In genomic region chr11:62394825-62395538, GRCh38 we compare ENCODE assay signal across 8 cellular contexts. TPM values are rescaled to one million over a fixed set of nuclear protein-coding genes. Genes with fewer than 3 reads are reported as not detected.
A peak's percentile ranks its signal among the peaks of the same experiment; 100 is the strongest.
DNase-seq lines count a peak whose midpoint lies in the region; ATAC-seq, FAIRE-seq and TF ChIP-seq lines count a peak whose summit lies in the region.

No MANE protein-coding gene starts in this region.

- no TSS peak for BruUV-seq in GM12878 (replicated peaks; lab: Mats Ljungman, UMichigan)

- no peaks in the 10 kb centered on the region for H4K20me1 ChIP-seq in GM12878 (ENCODE audit: control insufficient read depth, insufficient read depth)

- intact Hi-C loops in GM12878 (cut with micrococcal nuclease; ENCODE audit: unreplicated experiment) (loop anchor here (1.0 to 10.0 kb wide), 3 partner anchors 15 to 470 kb away; no protein-coding TSS in a partner anchor), left ventricle myocardium superior (cut with micrococcal nuclease) (loop anchor here (10.0 kb wide), 1 partner anchor 150 kb away; the partner anchor contains the start of gene AHNAK)

- TF ChIP-seq CTCF in GM12865 (IDR thresholded peaks at IDR 0.05; ENCODE audit: insufficient read depth, low read depth, low read length, missing control alignments): peak; percentile 62
- peak; percentile 51 to 82 (median 68); a peak in 5 of 6 replicates for TF ChIP-seq CTCF in GM12878 (IDR thresholded peaks at IDR 0.05 in 2 of 3, conservative IDR thresholded peaks at IDR 0.05 in 1 of 3; ENCODE audit: control insufficient read depth in 2 of 3, extremely low read depth in 1 of 3, insufficient read depth in 1 of 3, low read depth in 3 of 3, low read length in 3 of 3)

- no peaks in the 10 kb centered on the region for H3K9me3 ChIP-seq in GM12878 (replicated peaks; ENCODE audit: control insufficient read depth, insufficient read depth, low read length)

- H3K27me3 ChIP-seq in GM12878 (replicated peaks in 1 of 2; ENCODE audit: control insufficient read depth in 2 of 2, insufficient read depth in 2 of 2, low read length in 1 of 2): no peaks in the 10 kb centered on the region

- no peaks in the 10 kb centered on the region for H3K4me1 ChIP-seq in GM12878 (ENCODE audit: control insufficient read depth, insufficient read depth, low read length)

- peak; percentile 86 for TF ChIP-seq RAD21 in GM12878 (IDR thresholded peaks at IDR 0.05; ENCODE audit: insufficient read depth, low read depth, low read length)

- no peaks in the 10 kb centered on the region for H3K79me2 ChIP-seq in GM12878 (ENCODE audit: control insufficient read depth, insufficient read depth, low read length)

- FAIRE-seq in GM12878 (lab: Jason Lieb, UNC): peak; percentile 85

- DNase-seq in GM12865 (ENCODE audit: low read depth) (peak; percentile 78), NCI-H128 (lab: John Stamatoyannopoulos, UW; ENCODE audit: unreplicated experiment) (peak; percentile 31), GM12878 (ENCODE audit: low read depth, low spot score) (peak; percentile 28), left ventricle myocardium superior (peak; percentile 89), pons (ENCODE audit: low spot score) (peak; percentile 93)

- CTCF ChIA-PET in GM12878 (lab: Yijun Ruan, JAX): interaction anchor here (0.6 to 4.8 kb wide), 53 partner anchors 9 to 959 kb away, joined by 3 to 48 read pairs (median 5); partner anchors contain the start of genes ASRGL1, LRRN4CL, MTA2 and SCGB1A1

- no peak overlapping the region for H3K4me2 ChIP-seq in GM12878 (ENCODE audit: control insufficient read depth, insufficient read depth)

- POLR2A ChIA-PET in GM12878 (lab: Charles Lee): no interaction called here

- SMC1A ChIA-PET in GM12878 (lab: Charles Lee; ENCODE audit: uncharacterized antibody, unreplicated experiment): interaction anchor here (0.6 to 3.6 kb wide), 24 partner anchors 9 to 487 kb away, joined by 3 to 17 read pairs (median 4); partner anchors contain the start of genes TUT1 and UQCC3

- no peaks in the 10 kb centered on the region for H3K36me3 ChIP-seq in GM12878 (ENCODE audit: control insufficient read depth in 2 of 2, insufficient read depth in 2 of 2, low read length in 1 of 2)

- no peak for TF ChIP-seq EP300 in GM12878 (IDR thresholded peaks at IDR 0.05; ENCODE audit: borderline replicate concordance in 1 of 2, control insufficient read depth in 1 of 2, low read depth in 2 of 2, low read length in 2 of 2)

- RAD21 ChIA-PET in GM12878 (lab: Charles Lee; ENCODE audit: unreplicated experiment): interaction anchor here (0.6 to 2.4 kb wide), 16 partner anchors 9 to 392 kb away, joined by 3 to 29 read pairs (median 4); partner anchors contain the start of gene MTA2

- no peak for TF ChIP-seq POLR2A in GM12878 (IDR thresholded peaks at IDR 0.05; ENCODE audit: low read depth, low read length)

- H3K27ac ChIP-seq in GM12878 (ENCODE audit: control insufficient read depth, insufficient read depth): no peak overlapping the region

- WGBS in GM12878 (ENCODE audit: insufficient coverage, insufficient replicate concordance, low lambda C conversion rate, missing lambda C conversion rate): 33% methylated on average over 14 of the region's 14 CpGs

- H3K4me3 ChIP-seq in GM12865 (ENCODE audit: low read depth, low read length) (no peak overlapping the region), GM12878 (no peak overlapping the region)

- ATAC-seq in SK-N-SH treated with all-trans-retinoic acid at 6 μM for 48 hours (peak; percentile 87), GM12878 (peak; percentile 97), left ventricle myocardium superior (peak; percentile 83), GM21381 (IDR thresholded peaks at IDR 0.05; ENCODE audit: unreplicated experiment) (no peak), GM21515 (IDR thresholded peaks at IDR 0.05; ENCODE audit: unreplicated experiment) (no peak)

- in situ Hi-C loops in GM12878 (cut with MboI): loop anchor here (5.0 kb wide), 1 partner anchor 297 kb away; no protein-coding TSS in a partner anchor

- no peak overlapping the region for H2AFZ ChIP-seq in GM12878 (ENCODE audit: control insufficient read depth, low read depth, low read length)

- H3K9ac ChIP-seq in GM12878 (ENCODE audit: control insufficient read depth, insufficient read depth, low read length): no peak overlapping the region

TF ChIP-seq in SK-N-SH treated with all-trans-retinoic acid at 6 μM for 48 hours, 23 proteins besides CTCF, POLR2A, EP300 and RAD21 (continues in another document):
- TF ChIP-seq CSDC2 (CRISPR knock-in tag; IDR thresholded peaks at IDR 0.05) (0 out of 2 replicates have a peak, but pooled peaks have one; percentile 56), ZNF8 (CRISPR knock-in tag; IDR thresholded peaks at IDR 0.05) (no peak), CREB5 (CRISPR knock-in tag; IDR thresholded peaks at IDR 0.05; ENCODE audit: low read depth) (no peak)

TF ChIP-seq in GM12878, 131 proteins besides CTCF, POLR2A, EP300 and RAD21:
- TF ChIP-seq YBX1 (IDR thresholded peaks at IDR 0.05): no peak
- no peak for TF ChIP-seq RCOR1 (conservative IDR thresholded peaks at IDR 0.05; ENCODE audit: low read depth, low read length)
- TF ChIP-seq FOXM1 (IDR thresholded peaks at IDR 0.05; ENCODE audit: low read depth, low read length): no peak
- no peak for TF ChIP-seq SMARCA5 (IDR thresholded peaks at IDR 0.05)
- peak; percentile 56; the same call in 1 of the 2 replicates for TF ChIP-seq SPI1 (IDR thresholded peaks at IDR 0.05; ENCODE audit: borderline replicate concordance, insufficient read depth, low read depth, low read length)
- no peak for TF ChIP-seq MYB (IDR thresholded peaks at IDR 0.05; ENCODE audit: borderline replicate concordance, low read depth, low read length)
- TF ChIP-seq BACH1 (IDR thresholded peaks at IDR 0.05; ENCODE audit: borderline replicate concordance): no peak
- TF ChIP-seq LARP7 (IDR thresholded peaks at IDR 0.05): no peak
- peak; percentile 62; the same call in 1 of the 2 replicates for TF ChIP-seq SMC3 (IDR thresholded peaks at IDR 0.05; ENCODE audit: borderline replicate concordance, low read length)
- no peak for TF ChIP-seq E4F1 (IDR thresholded peaks at IDR 0.05; ENCODE audit: borderline replicate concordance, partially characterized antibody)
TF ChIP-seq in GM12878: peak in this region for 2.

RNA-seq across cellular contexts. Expression of gene SCGB1A1, which starts 23.9 kb away (rescaled TPM):
- total RNA-seq in GM12878 (2013; cell fraction: nucleolus; rRNA removed): not detected in 2 replicates
- total RNA-seq in GM12878 (2014; rRNA removed) (not detected in 2 replicates), GM12878 (2014; rRNA removed; fragmentation: Illumina TruSeq; extraction: Trizol) (not detected in 2 replicates), GM12878 (2021) (0.72 TPM in 1 of 2 replicates, not detected in the other), left ventricle myocardium superior (not detected)
- polyA plus RNA-seq in GM12878 (2011; ENCODE audit: low read depth): not detected
- polyA plus RNA-seq in GM12878 (2011; rRNA removed) (not detected in 2 replicates), GM12878 (2014; fragmentation: Illumina TruSeq; extraction: Trizol) (not detected in 2 replicates), GM12878 (2014; fragmentation: Nextera tagmentation; extraction: Ambion mirVana) (not detected), GM12878 (2014; rRNA removed) (not detected in 2 replicates), GM12878 (2016; fragmentation: Nextera tagmentation; extraction: Ambion mirVana) (not detected)
- not detected in 2 replicates for polyA plus RNA-seq in GM12878 (2011; cell fraction: cytosol; rRNA removed)
- not detected in 2 replicates for polyA plus RNA-seq in GM12878 (2011; cell fraction: nucleus; rRNA removed)
- polyA plus RNA-seq in GM12878 (2012): not detected in 2 replicates
- not detected in 2 replicates for polyA minus RNA-seq in GM12878 (2011; rRNA and poly(A)+ RNA removed)
- polyA minus RNA-seq in GM12878 (2011; cell fraction: cytosol; rRNA and poly(A)+ RNA removed): not detected in 2 replicates
- polyA minus RNA-seq in GM12878 (2011; cell fraction: nucleus; rRNA and poly(A)+ RNA removed): not detected in 2 replicates

RNA-seq across cellular contexts. Expression of gene ASRGL1, which starts 57.7 kb away (rescaled TPM):
- total RNA-seq in GM12878 (2013; cell fraction: nucleolus; rRNA removed): 4.5 and 4.6 TPM in 2 replicates
- total RNA-seq in GM12878 (2014; rRNA removed): 4.9 and 5.8 TPM in 2 replicates
- total RNA-seq in GM12878 (2014; rRNA removed; fragmentation: Illumina TruSeq; extraction: Trizol): 2.9 and 3.4 TPM in 2 replicates
- 4.5 and 5.8 TPM in 2 replicates for total RNA-seq in GM12878 (2021)
- polyA plus RNA-seq in GM12878 (2011; ENCODE audit: low read depth): 0.42 TPM
- 23.3 and 24.5 TPM in 2 replicates for polyA plus RNA-seq in GM12878 (2011; rRNA removed)
- 23.1 and 23.3 TPM in 2 replicates for polyA plus RNA-seq in GM12878 (2011; cell fraction: cytosol; rRNA removed)
- polyA plus RNA-seq in GM12878 (2011; cell fraction: nucleus; rRNA removed): 20.0 and 30.4 TPM in 2 replicates
- 1.5 and 1.9 TPM in 2 replicates for polyA plus RNA-seq in GM12878 (2012)
- polyA plus RNA-seq in GM12878 (2014; fragmentation: Illumina TruSeq; extraction: Trizol): 2.7 and 2.9 TPM in 2 replicates
- polyA plus RNA-seq in GM12878 (2014; fragmentation: Nextera tagmentation; extraction: Ambion mirVana): 1 to 10 TPM in 1 of 2 experiments, under 1 TPM in 1; 0.97 to 1.9 TPM
- polyA plus RNA-seq in GM12878 (2014; rRNA removed): 3.9 and 5.7 TPM in 2 replicates
- 10 to 100 TPM; 10.5 to 12.4 TPM for polyA plus RNA-seq in GM12878 (2016; fragmentation: Nextera tagmentation; extraction: Ambion mirVana)
- 8.1 and 11.4 TPM in 2 replicates for polyA minus RNA-seq in GM12878 (2011; rRNA and poly(A)+ RNA removed)
- 2.9 and 3.3 TPM in 2 replicates for polyA minus RNA-seq in GM12878 (2011; cell fraction: cytosol; rRNA and poly(A)+ RNA removed)
- 3.9 and 6.8 TPM in 2 replicates for polyA minus RNA-seq in GM12878 (2011; cell fraction: nucleus; rRNA and poly(A)+ RNA removed)
- total RNA-seq in left ventricle myocardium superior: 3.1 TPM

Comparison
In these comparisons a context has a peak if more than half of its experiments do, and no peak if none do; other contexts are left out.
1. DNase-seq: peak in every context shown above with its lines; median percentile 93 in pons; 89 in left ventricle myocardium superior; 78 in GM12865; 31 in NCI-H128; 28 in GM12878.
2. ATAC-seq: peak in SK-N-SH treated with all-trans-retinoic acid at 6 μM for 48 hours (single experiment), GM12878 (single experiment) and left ventricle myocardium superior (single experiment); none in GM21381 (single experiment) and GM21515 (single experiment).